In genomic region chr20:2917266-2917665, GRCh38 we compare ENCODE assay signal across 18 cellular contexts.
"Had no signal": no experiment of that assay in that cellular context is flagged by ENCODE, and none has a peak within 500 bp of the region (broad histone marks: within the 10 kb centered on the region; RNA-seq: fewer than 3 reads in every experiment).

No MANE protein-coding gene starts in this region.

- H3K27ac ChIP-seq: colonic mucosa, dorsolateral prefrontal cortex, esophagus squamous epithelium, gastrocnemius medialis, left ventricle myocardium inferior, ovary, psoas muscle, right atrium auricular region, tibial nerve had no signal

- H3K36me3 ChIP-seq: colonic mucosa, gastrocnemius medialis, left ventricle myocardium inferior, ovary, right atrium auricular region had no signal

- DNase-seq: activated gamma-delta T cell treated with Interleukin-2 at 50 U/mL for 16 hours; activated naive CD8-positive, alpha-beta T cell treated with anti-CD3 and anti-CD28 coated beads for 36 hours; activated T-cell treated with anti-CD3 and anti-CD28 coated beads, Interleukin-2, amount 50 U/mL, for 1 hour; amniotic stem cell; colonic mucosa; dorsolateral prefrontal cortex; effector memory CD8-positive, alpha-beta T cell; esophagus squamous epithelium; gastrocnemius medialis; head of caudate nucleus; kidney glomerular epithelial cell; left ventricle myocardium inferior; natural killer cell; ovary; psoas muscle; T-helper 9 cell had no signal

- H3K4me1 ChIP-seq: colonic mucosa, esophagus squamous epithelium, right atrium auricular region had no signal

- H3K27me3 ChIP-seq: colonic mucosa, dorsolateral prefrontal cortex, esophagus squamous epithelium, gastrocnemius medialis, ovary, right atrium auricular region, tibial nerve had no signal

- H3K4me3 ChIP-seq: colonic mucosa, dorsolateral prefrontal cortex, esophagus squamous epithelium, gastrocnemius medialis, left ventricle myocardium inferior, ovary, psoas muscle, right atrium auricular region, tibial nerve had no signal

- ATAC-seq: effector memory CD8-positive, alpha-beta T cell; gastrocnemius medialis; natural killer cell had no signal

- H3K9me3 ChIP-seq: colonic mucosa, esophagus squamous epithelium, gastrocnemius medialis, left ventricle myocardium inferior, ovary, psoas muscle, right atrium auricular region, tibial nerve had no signal
